In the genomic region with DNA sequence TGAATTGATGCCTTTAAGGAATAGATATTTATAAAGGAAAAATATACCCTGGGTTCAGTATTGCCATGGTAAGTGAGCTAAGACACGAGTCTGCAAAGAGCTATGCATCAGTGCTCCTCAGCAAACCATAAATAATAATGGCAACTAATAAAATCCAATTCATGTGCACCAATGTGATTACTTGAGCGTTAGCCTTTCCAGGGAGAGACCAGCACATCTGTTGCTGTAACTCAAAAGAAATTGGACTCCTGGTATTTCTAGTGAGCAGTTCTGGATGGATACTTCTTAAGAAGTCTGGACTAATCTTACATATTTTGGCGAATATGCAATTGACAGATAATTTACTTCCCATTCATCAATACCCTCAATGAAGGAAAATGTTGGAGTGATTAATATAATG, we compare ENCODE assay signal across 20 cellular contexts.
"Had no signal": no experiment of that assay in that cellular context is flagged by ENCODE, and none has a peak within 500 bp of the region (broad histone marks: within the 10 kb centered on the region; RNA-seq: fewer than 3 reads in every experiment).

No MANE protein-coding gene starts in this region.

- H3K9me3 ChIP-seq: colonic mucosa, transverse colon, vagina had no signal

- H3K4me1 Mint-ChIP-seq: activated CD4-positive, alpha-beta T cell treated with anti-CD3 and anti-CD28 coated beads for 36 hours had no signal

- H3K4me3 Mint-ChIP-seq: activated CD4-positive, alpha-beta T cell treated with anti-CD3 and anti-CD28 coated beads for 36 hours; activated CD8-positive, alpha-beta T cell treated with anti-CD3 and anti-CD28 coated beads for 36 hours; activated T-cell treated with anti-CD3 and anti-CD28 coated beads, Interleukin-2, amount 50 U/mL, for 4 hours; nephron progenitor cell had no signal

- FAIRE-seq: small intestine had no signal

- H3K4me3 ChIP-seq: colonic mucosa, transverse colon, vagina had no signal

- H3K9me3 Mint-ChIP-seq: activated CD8-positive, alpha-beta T cell treated with anti-CD3 and anti-CD28 coated beads for 36 hours; activated naive CD4-positive, alpha-beta T cell treated with anti-CD3 and anti-CD28 coated beads, Interleukin-2, amount 50 U/mL, for 72 hours; activated T-cell treated with anti-CD3 and anti-CD28 coated beads, Interleukin-2, amount 50 U/mL, for 4 hours had no signal

- H3K4me1 ChIP-seq: colonic mucosa, vagina had no signal

- H3K36me3 Mint-ChIP-seq: activated naive CD4-positive, alpha-beta T cell treated with anti-CD3 and anti-CD28 coated beads, Interleukin-2, amount 50 U/mL, for 72 hours had no signal

- ATAC-seq: activated CD4-positive, alpha-beta T cell treated with anti-CD3 and anti-CD28 coated beads for 36 hours; activated CD8-positive, alpha-beta T cell treated with anti-CD3 and anti-CD28 coated beads for 36 hours; activated naive CD4-positive, alpha-beta T cell treated with anti-CD3 and anti-CD28 coated beads, Interleukin-2, amount 50 U/mL, for 72 hours; activated T-cell treated with anti-CD3 and anti-CD28 coated beads, Interleukin-2, amount 50 U/mL, for 4 hours; esophagus mucosa; left ventricle myocardium superior; right cardiac atrium had no signal

- H3K36me3 ChIP-seq: colonic mucosa, transverse colon, vagina had no signal

- DNase-seq: activated CD4-positive, alpha-beta T cell treated with anti-CD3 and anti-CD28 coated beads for 36 hours; activated CD8-positive, alpha-beta T cell treated with anti-CD3 and anti-CD28 coated beads for 36 hours; activated gamma-delta T cell; activated T-cell treated with anti-CD3 and anti-CD28 coated beads, Interleukin-2, amount 50 U/mL, for 4 hours; central memory CD4-positive, alpha-beta T cell; colonic mucosa; hippocampal formation; left ventricle myocardium superior; mesenchymal stem cell; nephron progenitor cell; occipital lobe; right cardiac atrium; small intestine; stimulated activated CD4-positive, alpha-beta T cell treated with anti-CD3 and anti-CD28 coated beads, Interleukin-4, amount 100 ng/mL, for 4 hours; stimulated activated CD8-positive, alpha-beta memory T cell treated with anti-CD3 and anti-CD28 coated beads, Interleukin-4, amount 100 ng/mL, for 48 hours; stimulated activated naive CD4-positive, alpha-beta T cell treated with Interleukin-2 at 50 U/mL for 16 hours; transverse colon had no signal

- H3K27me3 ChIP-seq: colonic mucosa, transverse colon, vagina had no signal

- H3K27ac Mint-ChIP-seq: activated CD4-positive, alpha-beta T cell treated with anti-CD3 and anti-CD28 coated beads for 36 hours; activated CD8-positive, alpha-beta T cell treated with anti-CD3 and anti-CD28 coated beads for 36 hours; activated naive CD4-positive, alpha-beta T cell treated with anti-CD3 and anti-CD28 coated beads, Interleukin-2, amount 50 U/mL, for 72 hours; nephron progenitor cell had no signal

- H3K27ac ChIP-seq: colonic mucosa, transverse colon, vagina had no signal
